10 cellular contexts compared by ENCODE assay signal in genomic region chr17:61065263-61065773, GRCh38.
DNase-seq lines count a peak whose midpoint lies in the region; ATAC-seq and FAIRE-seq lines count a peak whose summit lies in the region.
"Had no signal": no experiment of that assay in that cellular context is flagged by ENCODE, and none has a peak within 500 bp of the region (broad histone marks: within the 10 kb centered on the region; RNA-seq: fewer than 3 reads in every experiment).

No MANE protein-coding gene starts in this region.

- peak; percentile 7 for DNase-seq in DMS53 (lab: John Stamatoyannopoulos, UW)
- DNase-seq in DMS53 treated with DMSO at 0.1 percent for 48 hours (lab: John Stamatoyannopoulos, UW; ENCODE audit: unreplicated experiment): no peak
- peak; percentile 64 for DNase-seq in RCC 7860 (ENCODE audit: low spot score)
- DNase-seq in left ventricle myocardium superior: no peak
- DNase-seq in sciatic nerve (ENCODE audit: low spot score): no peak
- no peak for DNase-seq in DMS 273 (lab: John Stamatoyannopoulos, UW; ENCODE audit: unreplicated experiment)
- no peak for DNase-seq in SHP77 treated with DMSO at 0.1 percent for 48 hours (lab: John Stamatoyannopoulos, UW)
- DNase-seq: islet precursor cell, NCI-H2029 had no signal

- intact Hi-C loops in left ventricle myocardium superior (cut with micrococcal nuclease): no loop called here
- intact Hi-C loops in sciatic nerve (cut with DNase I): no loop called here

- peak; percentile 54 for ATAC-seq in left ventricle myocardium superior
- peak; percentile 49 for ATAC-seq in sciatic nerve
- ATAC-seq in HG02588 (IDR thresholded peaks at IDR 0.05; ENCODE audit: unreplicated experiment): no peak

- FAIRE-seq in RCC 7860 (lab: Jason Lieb, UNC): peak; percentile 72

Comparison
In these comparisons a context has a peak if more than half of its experiments do, and no peak if none do; other contexts are left out.
1. DNase-seq: peak in DMS53 (single experiment) and RCC 7860 (single experiment); none in DMS53 treated with DMSO at 0.1 percent for 48 hours (single experiment), left ventricle myocardium superior (single experiment), sciatic nerve (single experiment), DMS 273 (single experiment) and SHP77 treated with DMSO at 0.1 percent for 48 hours (single experiment).